In the genomic region with DNA sequence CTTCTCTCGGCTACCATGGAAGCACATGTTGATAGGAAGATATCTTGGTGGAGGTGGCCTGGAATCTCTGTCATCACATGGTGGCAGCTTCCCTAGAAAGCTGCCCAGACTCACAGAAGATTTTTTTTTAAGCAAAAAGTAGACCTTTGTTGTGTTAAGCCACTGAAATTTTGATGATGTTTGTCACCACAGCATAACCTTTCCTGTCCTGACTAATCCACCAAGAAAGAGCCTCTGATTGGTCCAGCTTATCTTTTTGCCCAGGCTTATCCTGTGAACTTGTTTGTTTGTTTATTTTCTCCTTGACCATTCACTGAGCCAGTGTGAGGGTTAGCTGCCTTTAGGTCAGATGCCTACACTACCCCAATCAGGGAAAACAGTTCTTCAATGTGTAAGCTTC, we compare ENCODE assay signal across 33 cellular contexts.
DNase-seq lines count a peak whose midpoint lies in the region; ATAC-seq, FAIRE-seq and TF ChIP-seq lines count a peak whose summit lies in the region.
"Had no signal": no experiment of that assay in that cellular context is flagged by ENCODE, and none has a peak within 500 bp of the region (broad histone marks: within the 10 kb centered on the region; RNA-seq: fewer than 3 reads in every experiment).

No MANE protein-coding gene starts in this region.

- FAIRE-seq in HepG2 (lab: Jason Lieb, UNC) (no peak), K562 (lab: Jason Lieb, UNC) (no peak)
- FAIRE-seq: A204.1, A549, D721Med had no signal

- CTCF ChIA-PET in HepG2 (lab: Yijun Ruan, JAX; ENCODE audit: low intra/inter-chr PET ratio, low total read pairs): no interaction called here
- CTCF ChIA-PET in HEK293 (lab: Yijun Ruan, JAX): interaction anchor here (0.9 to 1.1 kb wide), 2 partner anchors 9 to 207 kb away, joined by 3 to 4 read pairs; no protein-coding TSS in a partner anchor
- CTCF ChIA-PET in K562 (lab: Yijun Ruan, JAX; ENCODE audit: low intra/inter-chr PET ratio): no interaction called here

- BruUV-seq in HepG2 (replicated peaks; lab: Mats Ljungman, UMichigan): no TSS peak
- BruUV-seq in K562 (replicated peaks; lab: Mats Ljungman, UMichigan): no TSS peak

- no peak overlapping the region for H3K4me2 ChIP-seq in HepG2 (ENCODE audit: low read depth, low read length)
- no peak overlapping the region for H3K4me2 ChIP-seq in K562 (ENCODE audit: insufficient read depth, low read length)
- H3K4me2 ChIP-seq: A549; BLaER1; BLaER1 treated with 17β-estradiol and CSF1 and Interleukin-3, amounts not matched to agents 10 nM and 100 nM had no signal

- TF ChIP-seq POLR2A in HepG2 (IDR thresholded peaks at IDR 0.05; ENCODE audit: insufficient read depth in 1 of 2, low read depth in 2 of 2, low read length in 2 of 2): no peak
- no peak for TF ChIP-seq POLR2A in right lobe of liver (IDR thresholded peaks at IDR 0.05)
- no peak for TF ChIP-seq POLR2A in K562 (conservative IDR thresholded peaks at IDR 0.05)
- no peak for TF ChIP-seq POLR2A in body of pancreas (IDR thresholded peaks at IDR 0.05)

- H3K9me3 ChIP-seq in HepG2 (ENCODE audit: low read length) (no peaks in the 10 kb centered on the region), right lobe of liver (no peaks in the 10 kb centered on the region), HEK293 (ENCODE audit: control insufficient read depth, insufficient read depth, low read depth, low read length) (no peaks in the 10 kb centered on the region), K562 (replicated peaks; ENCODE audit: control insufficient read depth, insufficient read depth, low read depth, low read length) (no peaks in the 10 kb centered on the region), body of pancreas (no peaks in the 10 kb centered on the region)
- H3K9me3 ChIP-seq: A549; BE2C; BLaER1; BLaER1 treated with 17β-estradiol and CSF1 and Interleukin-3, amounts not matched to agents 10 nM and 100 nM; Caco-2 had no signal

- intact Hi-C loops in HepG2 (cut with micrococcal nuclease; ENCODE audit: unreplicated experiment) (no loop called here), right lobe of liver (cut with DNase I) (no loop called here), K562 (cut with micrococcal nuclease) (no loop called here), body of pancreas (cut with DNase I) (no loop called here)

- DNase-seq in HepG2 (ENCODE audit: low spot score) (no peak), right lobe of liver (no peak), K562 (ENCODE audit: extremely low read depth in 1 of 4, low spot score in 3 of 4) (no peak), body of pancreas (no peak)
- no peak for DNase-seq in NK-92 treated with Interleukin-12 subunit alpha and Interleukin-12 subunit beta, amount 100 ng/mL, for 24 hours (lab: John Stamatoyannopoulos, UW)
- DNase-seq: 8988T; ACHN; AML-193; BE2C; C1 segment of cervical spinal cord; Caco-2; Calu3; CD4-positive, alpha-beta memory T cell; CD4-positive, alpha-beta T cell; CD4-positive, CD25-positive, alpha-beta regulatory T cell; CD8-positive, alpha-beta memory T cell; CD8-positive, alpha-beta T cell; COR-L47; DMS 273 treated with DMSO at 0.1 percent for 48 hours; DMS153; DMS53; DMS79; DMS79 treated with DMSO at 0.1 percent for 48 hours; DND-41; EL had no signal

- POLR2A ChIA-PET in HepG2 (lab: Yijun Ruan, JAX) (no interaction called here), HEK293 (lab: Yijun Ruan, JAX) (no interaction called here), K562 (lab: Yijun Ruan, JAX) (interaction anchor here (1.3 kb wide), 1 partner anchor 9 kb away, joined by 4 read pairs; no protein-coding TSS in a partner anchor)

- in situ Hi-C loops in HepG2 (cut with HindIII; ENCODE audit: extremely low pct_ligation_motif_present, low pct_unique_long_range_greater_than_20kb): no loop called here
- in situ Hi-C loops in K562 (cut with MboI): no loop called here

- TF ChIP-seq CTCF in HepG2 (CRISPR knock-in tag; IDR thresholded peaks at IDR 0.05): no peak
- TF ChIP-seq CTCF in right lobe of liver (IDR thresholded peaks at IDR 0.05): no peak
- no peak for TF ChIP-seq CTCF in HEK293 (tag by site-specific recombination; IDR thresholded peaks at IDR 0.05)
- no peak for TF ChIP-seq CTCF in K562 (IDR thresholded peaks at IDR 0.05 in 2 of 3, conservative IDR thresholded peaks at IDR 0.05 in 1 of 3; ENCODE audit: insufficient read depth in 2 of 3, low read depth in 1 of 3, low read length in 3 of 3)
- no peak for TF ChIP-seq CTCF in body of pancreas (IDR thresholded peaks at IDR 0.05)

- TF ChIP-seq RAD21 in HepG2 (CRISPR knock-in tag; IDR thresholded peaks at IDR 0.05) (no peak), K562 (CRISPR knock-in tag; conservative IDR thresholded peaks at IDR 0.05 in 1 of 2, IDR thresholded peaks at IDR 0.05 in 1 of 2) (no peak)

- H3K9ac ChIP-seq in HepG2 (ENCODE audit: insufficient read depth, low read depth, low read length): no peak overlapping the region
- H3K9ac ChIP-seq in K562 (ENCODE audit: insufficient read depth in 1 of 2, low read depth in 2 of 2, low read length in 2 of 2): no peak overlapping the region
- H3K9ac ChIP-seq: BLaER1; BLaER1 treated with 17β-estradiol and CSF1 and Interleukin-3, amounts not matched to agents 10 nM and 100 nM had no signal

- no peak overlapping the region for H3K4me3 ChIP-seq in HepG2 (replicated peaks in 1 of 3; ENCODE audit: insufficient read depth in 1 of 3, low read depth in 2 of 3, low read length in 3 of 3)
- H3K4me3 ChIP-seq in right lobe of liver: no peak overlapping the region
- no peak overlapping the region for H3K4me3 ChIP-seq in HEK293 (ENCODE audit: low read depth, low read length)
- no peak overlapping the region for H3K4me3 ChIP-seq in K562
- H3K4me3 ChIP-seq in body of pancreas: no peak overlapping the region
- H3K4me3 ChIP-seq: A549; BLaER1; BLaER1 treated with 17β-estradiol and CSF1 and Interleukin-3, amounts not matched to agents 10 nM and 100 nM had no signal

- no peaks in the 10 kb centered on the region for H3K9me1 ChIP-seq in K562 (ENCODE audit: control insufficient read depth, insufficient read depth, low read length)

- 50% methylated on average over 1 of the region's 1 CpG for whole genome bisulfite sequencing in HepG2 (ENCODE audit: low lambda C conversion rate)
- no CpG with 5 or more reads among the region's 1 CpG for WGBS in right lobe of liver (ENCODE audit: insufficient coverage, low coverage, low lambda C conversion rate, missing lambda C conversion rate)
- 0% methylated on average over 1 of the region's 1 CpG for WGBS in K562 (ENCODE audit: insufficient coverage, low coverage, missing lambda C conversion rate)
- 69 to 72% methylated on average over 1 of the region's 1 CpG for WGBS in body of pancreas, 2 donors

- no peak overlapping the region for H2AFZ ChIP-seq in HepG2 (ENCODE audit: low read length)
- H2AFZ ChIP-seq in K562 (ENCODE audit: low read depth, low read length): no peak overlapping the region

- H3K36me3 ChIP-seq in HepG2 (replicated peaks in 1 of 2; ENCODE audit: control insufficient read depth in 1 of 2, insufficient read depth in 2 of 2, low read length in 2 of 2) (no peaks in the 10 kb centered on the region), right lobe of liver (no peaks in the 10 kb centered on the region), HEK293 (ENCODE audit: control insufficient read depth in 2 of 2, insufficient read depth in 1 of 2, low read length in 2 of 2) (no peaks in the 10 kb centered on the region), K562 (ENCODE audit: control insufficient read depth, insufficient read depth, low read length) (no peaks in the 10 kb centered on the region), body of pancreas (replicated peaks in 1 of 2; ENCODE audit: insufficient read depth in 1 of 2, low read depth in 2 of 2) (no peaks in the 10 kb centered on the region)
- H3K36me3 ChIP-seq: BE2C; BLaER1; BLaER1 treated with 17β-estradiol and CSF1 and Interleukin-3, amounts not matched to agents 10 nM and 100 nM had no signal

- H3K79me2 ChIP-seq in HepG2 (ENCODE audit: insufficient read depth, low read length): no peaks in the 10 kb centered on the region
- no peaks in the 10 kb centered on the region for H3K79me2 ChIP-seq in K562 (ENCODE audit: control insufficient read depth, insufficient read depth, low read length)

- H4K20me1 ChIP-seq in HepG2 (ENCODE audit: insufficient read depth, low read length) (no peaks in the 10 kb centered on the region), K562 (replicated peaks; ENCODE audit: control insufficient read depth, insufficient read depth, low read length) (0 out of 2 replicates have a peak, but pooled peaks cover 3% of the 10 kb centered on the region)
- H4K20me1 ChIP-seq: BLaER1; BLaER1 treated with 17β-estradiol and CSF1 and Interleukin-3, amounts not matched to agents 10 nM and 100 nM had no signal

- peaks cover 0 to 7% of the 10 kb centered on the region in 2 experiments; a peak in 2 of 5 replicates for H3K27me3 ChIP-seq in HepG2 (ENCODE audit: control insufficient read depth in 1 of 2, insufficient read depth in 2 of 2, low read length in 2 of 2)
- H3K27me3 ChIP-seq in right lobe of liver: no peaks in the 10 kb centered on the region
- H3K27me3 ChIP-seq in K562 (ENCODE audit: control insufficient read depth in 2 of 2, insufficient read depth in 2 of 2, low read length in 2 of 2): peaks cover 6 to 41% of the 10 kb centered on the region in 2 experiments; a peak in 4 of 5 replicates
- H3K27me3 ChIP-seq in body of pancreas: no peaks in the 10 kb centered on the region
- H3K27me3 ChIP-seq: BE2C; BLaER1; BLaER1 treated with 17β-estradiol and CSF1 and Interleukin-3, amounts not matched to agents 10 nM and 100 nM had no signal

- TF ChIP-seq EP300 in HepG2 (IDR thresholded peaks at IDR 0.05; ENCODE audit: low read depth in 2 of 2, low read length in 2 of 2): no peak
- no peak for TF ChIP-seq EP300 in HepG2 (CRISPR knock-in tag; IDR thresholded peaks at IDR 0.05; ENCODE audit: borderline replicate concordance)
- no peak for TF ChIP-seq EP300 in K562 (IDR thresholded peaks at IDR 0.05; ENCODE audit: low read length)

- H3K27ac ChIP-seq in HepG2 (ENCODE audit: extremely low read length, insufficient read depth, low read length) (no peak overlapping the region), right lobe of liver (no peak overlapping the region), HEK293 (ENCODE audit: extremely low read depth, low read depth, low read length) (no peak overlapping the region), K562 (ENCODE audit: extremely low read depth, low read depth, low read length) (no peak overlapping the region), body of pancreas (no peak overlapping the region)
- H3K27ac ChIP-seq: 22Rv1; A549; BLaER1; BLaER1 treated with 17β-estradiol and CSF1 and Interleukin-3, amounts not matched to agents 10 nM and 100 nM; C4-2B had no signal

- no peaks in the 10 kb centered on the region for H3K4me1 ChIP-seq in HepG2 (ENCODE audit: insufficient read depth, low read length)
- no peaks in the 10 kb centered on the region for H3K4me1 ChIP-seq in right lobe of liver
- peaks cover 6% of the 10 kb centered on the region; the same call in 1 of the 2 replicates for H3K4me1 ChIP-seq in HEK293 (ENCODE audit: control insufficient read depth, insufficient read depth, low read length)
- no peaks in the 10 kb centered on the region for H3K4me1 ChIP-seq in K562 (replicated peaks in 1 of 2; ENCODE audit: control insufficient read depth in 2 of 2, insufficient read depth in 2 of 2, low read length in 2 of 2)
- H3K4me1 ChIP-seq in body of pancreas: no peaks in the 10 kb centered on the region
- H3K4me1 ChIP-seq: A549, BE2C, Caco-2 had no signal

- ATAC-seq in HepG2 (no peak), right lobe of liver (no peak), K562 (no peak), body of pancreas (no peak)
- ATAC-seq: A549; CD8-positive, alpha-beta T cell had no signal
